1 cellular context compared by ENCODE assay signal in the genomic region with DNA sequence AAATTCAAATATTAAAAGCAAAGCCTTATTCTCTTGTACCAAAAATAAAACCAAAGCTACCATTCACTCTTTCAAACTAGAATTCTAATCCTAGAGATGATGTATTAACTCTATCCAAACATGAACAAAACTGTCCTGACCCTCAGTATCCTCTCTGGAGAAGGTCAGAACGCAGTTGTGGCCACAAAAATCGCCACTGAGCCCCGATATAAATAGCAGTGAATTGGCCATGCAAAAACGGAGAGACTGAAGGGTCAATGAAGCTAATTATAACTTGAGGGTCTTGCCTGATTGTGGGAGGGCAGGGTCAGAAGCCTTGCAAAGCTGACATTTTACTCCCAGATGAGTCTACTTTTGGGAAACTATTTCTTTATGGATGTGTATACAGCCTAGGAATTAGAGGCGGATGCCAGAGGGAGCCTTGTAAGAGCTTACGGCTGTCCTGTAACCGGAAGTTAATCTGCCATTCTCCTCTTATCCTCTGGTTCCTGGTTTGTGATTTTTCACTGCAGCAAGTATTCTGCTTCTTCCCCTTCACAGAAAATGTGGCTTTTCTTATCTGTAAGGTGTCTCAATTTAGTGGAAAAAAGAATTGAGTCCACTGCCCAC.
TF ChIP-seq lines count a peak whose summit lies in the region.

No MANE protein-coding gene starts in this region.

TF ChIP-seq in K562, 482 proteins besides CTCF, POLR2A, EP300 and RAD21:
- TF ChIP-seq, protein P1, sequence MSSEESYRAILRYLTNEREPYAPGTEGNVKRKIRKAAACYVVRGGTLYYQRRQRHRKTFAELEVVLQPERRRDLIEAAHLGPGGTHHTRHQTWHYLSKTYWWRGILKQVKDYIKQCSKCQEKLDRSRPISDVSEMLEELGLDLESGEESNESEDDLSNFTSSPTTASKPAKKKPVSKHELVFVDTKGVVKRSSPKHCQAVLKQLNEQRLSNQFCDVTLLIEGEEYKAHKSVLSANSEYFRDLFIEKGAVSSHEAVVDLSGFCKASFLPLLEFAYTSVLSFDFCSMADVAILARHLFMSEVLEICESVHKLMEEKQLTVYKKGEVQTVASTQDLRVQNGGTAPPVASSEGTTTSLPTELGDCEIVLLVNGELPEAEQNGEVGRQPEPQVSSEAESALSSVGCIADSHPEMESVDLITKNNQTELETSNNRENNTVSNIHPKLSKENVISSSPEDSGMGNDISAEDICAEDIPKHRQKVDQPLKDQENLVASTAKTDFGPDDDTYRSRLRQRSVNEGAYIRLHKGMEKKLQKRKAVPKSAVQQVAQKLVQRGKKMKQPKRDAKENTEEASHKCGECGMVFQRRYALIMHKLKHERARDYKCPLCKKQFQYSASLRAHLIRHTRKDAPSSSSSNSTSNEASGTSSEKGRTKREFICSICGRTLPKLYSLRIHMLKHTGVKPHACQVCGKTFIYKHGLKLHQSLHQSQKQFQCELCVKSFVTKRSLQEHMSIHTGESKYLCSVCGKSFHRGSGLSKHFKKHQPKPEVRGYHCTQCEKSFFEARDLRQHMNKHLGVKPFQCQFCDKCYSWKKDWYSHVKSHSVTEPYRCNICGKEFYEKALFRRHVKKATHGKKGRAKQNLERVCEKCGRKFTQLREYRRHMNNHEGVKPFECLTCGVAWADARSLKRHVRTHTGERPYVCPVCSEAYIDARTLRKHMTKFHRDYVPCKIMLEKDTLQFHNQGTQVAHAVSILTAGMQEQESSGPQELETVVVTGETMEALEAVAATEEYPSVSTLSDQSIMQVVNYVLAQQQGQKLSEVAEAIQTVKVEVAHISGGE (CRISPR knock-in tag; IDR thresholded peaks at IDR 0.05) = 0 out of 6 replicates have a peak, but pooled peaks of 1 of the 3 experiments have one; percentile 26
- TF ChIP-seq, protein P2, sequence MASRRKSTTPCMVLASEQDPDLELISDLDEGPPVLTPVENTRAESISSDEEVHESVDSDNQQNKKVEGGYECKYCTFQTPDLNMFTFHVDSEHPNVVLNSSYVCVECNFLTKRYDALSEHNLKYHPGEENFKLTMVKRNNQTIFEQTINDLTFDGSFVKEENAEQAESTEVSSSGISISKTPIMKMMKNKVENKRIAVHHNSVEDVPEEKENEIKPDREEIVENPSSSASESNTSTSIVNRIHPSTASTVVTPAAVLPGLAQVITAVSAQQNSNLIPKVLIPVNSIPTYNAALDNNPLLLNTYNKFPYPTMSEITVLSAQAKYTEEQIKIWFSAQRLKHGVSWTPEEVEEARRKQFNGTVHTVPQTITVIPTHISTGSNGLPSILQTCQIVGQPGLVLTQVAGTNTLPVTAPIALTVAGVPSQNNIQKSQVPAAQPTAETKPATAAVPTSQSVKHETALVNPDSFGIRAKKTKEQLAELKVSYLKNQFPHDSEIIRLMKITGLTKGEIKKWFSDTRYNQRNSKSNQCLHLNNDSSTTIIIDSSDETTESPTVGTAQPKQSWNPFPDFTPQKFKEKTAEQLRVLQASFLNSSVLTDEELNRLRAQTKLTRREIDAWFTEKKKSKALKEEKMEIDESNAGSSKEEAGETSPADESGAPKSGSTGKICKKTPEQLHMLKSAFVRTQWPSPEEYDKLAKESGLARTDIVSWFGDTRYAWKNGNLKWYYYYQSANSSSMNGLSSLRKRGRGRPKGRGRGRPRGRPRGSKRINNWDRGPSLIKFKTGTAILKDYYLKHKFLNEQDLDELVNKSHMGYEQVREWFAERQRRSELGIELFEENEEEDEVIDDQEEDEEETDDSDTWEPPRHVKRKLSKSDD (conservative IDR thresholded peaks at IDR 0.05; ENCODE audit: low read length) = no peak
- TF ChIP-seq ETV1 (tag; conservative IDR thresholded peaks at IDR 0.05; ENCODE audit: low read depth) = peak; percentile 46
- 0 out of 2 replicates have a peak, but pooled peaks have one; percentile 22 for TF ChIP-seq ELF1 (tag; IDR thresholded peaks at IDR 0.05)
- peak; percentile 46; the same call in 1 of the 2 replicates for TF ChIP-seq TAF7 (tag; IDR thresholded peaks at IDR 0.05)
- TF ChIP-seq, protein P3, sequence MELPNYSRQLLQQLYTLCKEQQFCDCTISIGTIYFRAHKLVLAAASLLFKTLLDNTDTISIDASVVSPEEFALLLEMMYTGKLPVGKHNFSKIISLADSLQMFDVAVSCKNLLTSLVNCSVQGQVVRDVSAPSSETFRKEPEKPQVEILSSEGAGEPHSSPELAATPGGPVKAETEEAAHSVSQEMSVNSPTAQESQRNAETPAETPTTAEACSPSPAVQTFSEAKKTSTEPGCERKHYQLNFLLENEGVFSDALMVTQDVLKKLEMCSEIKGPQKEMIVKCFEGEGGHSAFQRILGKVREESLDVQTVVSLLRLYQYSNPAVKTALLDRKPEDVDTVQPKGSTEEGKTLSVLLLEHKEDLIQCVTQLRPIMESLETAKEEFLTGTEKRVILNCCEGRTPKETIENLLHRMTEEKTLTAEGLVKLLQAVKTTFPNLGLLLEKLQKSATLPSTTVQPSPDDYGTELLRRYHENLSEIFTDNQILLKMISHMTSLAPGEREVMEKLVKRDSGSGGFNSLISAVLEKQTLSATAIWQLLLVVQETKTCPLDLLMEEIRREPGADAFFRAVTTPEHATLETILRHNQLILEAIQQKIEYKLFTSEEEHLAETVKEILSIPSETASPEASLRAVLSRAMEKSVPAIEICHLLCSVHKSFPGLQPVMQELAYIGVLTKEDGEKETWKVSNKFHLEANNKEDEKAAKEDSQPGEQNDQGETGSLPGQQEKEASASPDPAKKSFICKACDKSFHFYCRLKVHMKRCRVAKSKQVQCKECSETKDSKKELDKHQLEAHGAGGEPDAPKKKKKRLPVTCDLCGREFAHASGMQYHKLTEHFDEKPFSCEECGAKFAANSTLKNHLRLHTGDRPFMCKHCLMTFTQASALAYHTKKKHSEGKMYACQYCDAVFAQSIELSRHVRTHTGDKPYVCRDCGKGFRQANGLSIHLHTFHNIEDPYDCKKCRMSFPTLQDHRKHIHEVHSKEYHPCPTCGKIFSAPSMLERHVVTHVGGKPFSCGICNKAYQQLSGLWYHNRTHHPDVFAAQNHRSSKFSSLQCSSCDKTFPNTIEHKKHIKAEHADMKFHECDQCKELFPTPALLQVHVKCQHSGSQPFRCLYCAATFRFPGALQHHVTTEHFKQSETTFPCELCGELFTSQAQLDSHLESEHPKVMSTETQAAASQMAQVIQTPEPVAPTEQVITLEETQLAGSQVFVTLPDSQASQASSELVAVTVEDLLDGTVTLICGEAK (IDR thresholded peaks at IDR 0.05) = 0 out of 2 replicates have a peak, but pooled peaks have one; percentile 24
- TF ChIP-seq, protein P3 (CRISPR knock-in tag; IDR thresholded peaks at IDR 0.05) = no peak
- TF ChIP-seq, protein P4, sequence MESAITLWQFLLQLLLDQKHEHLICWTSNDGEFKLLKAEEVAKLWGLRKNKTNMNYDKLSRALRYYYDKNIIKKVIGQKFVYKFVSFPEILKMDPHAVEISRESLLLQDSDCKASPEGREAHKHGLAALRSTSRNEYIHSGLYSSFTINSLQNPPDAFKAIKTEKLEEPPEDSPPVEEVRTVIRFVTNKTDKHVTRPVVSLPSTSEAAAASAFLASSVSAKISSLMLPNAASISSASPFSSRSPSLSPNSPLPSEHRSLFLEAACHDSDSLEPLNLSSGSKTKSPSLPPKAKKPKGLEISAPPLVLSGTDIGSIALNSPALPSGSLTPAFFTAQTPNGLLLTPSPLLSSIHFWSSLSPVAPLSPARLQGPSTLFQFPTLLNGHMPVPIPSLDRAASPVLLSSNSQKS (CRISPR knock-in tag; IDR thresholded peaks at IDR 0.05) = no peak
- TF ChIP-seq GABPA (tag; conservative IDR thresholded peaks at IDR 0.05; ENCODE audit: low read depth) = peak; percentile 48
